In genomic region chr2:10977003-10977402, GRCh38 we compare ENCODE assay signal across 1 cellular context.
TF ChIP-seq lines count a peak whose summit lies in the region.

No MANE protein-coding gene starts in this region.

TF ChIP-seq in SK-N-SH, 30 proteins besides CTCF, POLR2A, EP300 and RAD21 (continued from another document):
- no peak for TF ChIP-seq ZBTB33 (IDR thresholded peaks at IDR 0.05; ENCODE audit: borderline replicate concordance, low read depth)
- no peak for TF ChIP-seq GATA2 (CRISPR knock-in tag; IDR thresholded peaks at IDR 0.05)
